ENCODE assay signal across 26 cellular contexts in genomic region chr22:41816241-41816640, GRCh38.
"Had no signal": no experiment of that assay in that cellular context is flagged by ENCODE, and none has a peak within 500 bp of the region (broad histone marks: within the 10 kb centered on the region; RNA-seq: fewer than 3 reads in every experiment).

No MANE protein-coding gene starts in this region.

- H3K36me3 ChIP-seq: transverse colon had no signal

- H3K9ac ChIP-seq: parathyroid adenoma had no signal

- H3K27ac Mint-ChIP-seq: activated CD4-positive, alpha-beta memory T cell treated with anti-CD3 and anti-CD28 coated beads for 36 hours; activated naive CD4-positive, alpha-beta T cell treated with anti-CD3 and anti-CD28 coated beads, Interleukin-2, amount 10 ng/mL, durations not matched to agents 7 days and 5 days; activated naive CD8-positive, alpha-beta T cell treated with anti-CD3 and anti-CD28 coated beads, Interleukin-2, amount 50 U/mL, for 24 hours; mesothelial cell of epicardium; nephron progenitor cell; stimulated activated memory B cell treated with anti-CD40 and anti-IgM and Interleukin-4, amounts not matched to agents 10 μg/mL and 1 μg/mL and 100 μg/mL, for 72 hours had no signal

- H3K4me1 ChIP-seq: body of pancreas, heart left ventricle, right lobe of liver, stomach, suprapubic skin, transverse colon, vagina had no signal

- H3K27me3 Mint-ChIP-seq: activated CD4-positive, alpha-beta memory T cell treated with anti-CD3 and anti-CD28 coated beads for 36 hours; activated naive CD4-positive, alpha-beta T cell treated with anti-CD3 and anti-CD28 coated beads, Interleukin-2, amount 10 ng/mL, durations not matched to agents 7 days and 5 days; activated naive CD8-positive, alpha-beta T cell treated with anti-CD3 and anti-CD28 coated beads, Interleukin-2, amount 50 U/mL, for 24 hours; stimulated activated memory B cell treated with anti-CD40 and anti-IgM and Interleukin-4, amounts not matched to agents 10 μg/mL and 1 μg/mL and 100 μg/mL, for 72 hours had no signal

- H3K27me3 ChIP-seq: body of pancreas, cardiac muscle cell, heart left ventricle, right lobe of liver, stomach, suprapubic skin, transverse colon, vagina had no signal

- H2AFZ ChIP-seq: parathyroid adenoma had no signal

- DNase-seq: activated CD4-positive, alpha-beta memory T cell treated with anti-CD3 and anti-CD28 coated beads for 36 hours; activated CD4-positive, alpha-beta T cell treated with anti-CD3 and anti-CD28 coated beads for 48 hours; activated CD4-positive, CD25-positive, alpha-beta regulatory T cell; activated effector memory CD4-positive, alpha-beta T cell treated with anti-CD3 and anti-CD28 coated beads, Interleukin-2, amount 50 U/mL, for 16 hours; activated naive CD4-positive, alpha-beta T cell treated with anti-CD3 and anti-CD28 coated beads, Interleukin-2, amount 10 ng/mL, durations not matched to agents 7 days and 5 days; activated naive CD8-positive, alpha-beta T cell treated with anti-CD3 and anti-CD28 coated beads, Interleukin-2, amount 50 U/mL, for 24 hours; anterior cingulate cortex; body of pancreas; cortex of kidney; heart left ventricle; left ventricle myocardium superior; mammary epithelial cell; nephron progenitor cell; nucleus accumbens; right lobe of liver; stimulated activated CD4-positive, alpha-beta T cell treated with anti-CD3 and anti-CD28 coated beads, Interleukin-15, amount 100 ng/mL, for 24 hours; stomach; transverse colon had no signal

- H3K79me2 ChIP-seq: parathyroid adenoma had no signal

- H3K4me2 ChIP-seq: smooth muscle cell had no signal

- H3K9me3 ChIP-seq: body of pancreas, heart left ventricle, right lobe of liver, stomach, suprapubic skin, transverse colon, vagina had no signal

- ATAC-seq: activated naive CD8-positive, alpha-beta T cell treated with anti-CD3 and anti-CD28 coated beads, Interleukin-2, amount 50 U/mL, for 24 hours; body of pancreas; heart left ventricle; left ventricle myocardium superior; right lobe of liver; stimulated activated memory B cell treated with anti-CD40 and anti-IgM and Interleukin-4, amounts not matched to agents 10 μg/mL and 1 μg/mL and 100 μg/mL, for 72 hours had no signal

- H3K27ac ChIP-seq: body of pancreas, cardiac muscle cell, epithelial cell of prostate, heart left ventricle, parathyroid adenoma, right lobe of liver, stomach, suprapubic skin, transverse colon, vagina had no signal

- H3K4me3 Mint-ChIP-seq: activated CD4-positive, alpha-beta memory T cell treated with anti-CD3 and anti-CD28 coated beads for 36 hours; activated naive CD4-positive, alpha-beta T cell treated with anti-CD3 and anti-CD28 coated beads, Interleukin-2, amount 10 ng/mL, durations not matched to agents 7 days and 5 days; activated naive CD8-positive, alpha-beta T cell treated with anti-CD3 and anti-CD28 coated beads, Interleukin-2, amount 50 U/mL, for 24 hours; mesothelial cell of epicardium; nephron progenitor cell; stimulated activated memory B cell treated with anti-CD40 and anti-IgM and Interleukin-4, amounts not matched to agents 10 μg/mL and 1 μg/mL and 100 μg/mL, for 72 hours had no signal

- H3K4me3 ChIP-seq: body of pancreas, cardiac muscle cell, heart left ventricle, right lobe of liver, smooth muscle cell, stomach, suprapubic skin, transverse colon, vagina had no signal

- H3K9me3 Mint-ChIP-seq: activated CD4-positive, alpha-beta memory T cell treated with anti-CD3 and anti-CD28 coated beads for 36 hours; activated naive CD4-positive, alpha-beta T cell treated with anti-CD3 and anti-CD28 coated beads, Interleukin-2, amount 10 ng/mL, durations not matched to agents 7 days and 5 days; activated naive CD8-positive, alpha-beta T cell treated with anti-CD3 and anti-CD28 coated beads, Interleukin-2, amount 50 U/mL, for 24 hours; mesothelial cell of epicardium; nephron progenitor cell; stimulated activated memory B cell treated with anti-CD40 and anti-IgM and Interleukin-4, amounts not matched to agents 10 μg/mL and 1 μg/mL and 100 μg/mL, for 72 hours had no signal

- H3K4me1 Mint-ChIP-seq: activated naive CD4-positive, alpha-beta T cell treated with anti-CD3 and anti-CD28 coated beads, Interleukin-2, amount 10 ng/mL, durations not matched to agents 7 days and 5 days; mesothelial cell of epicardium; stimulated activated memory B cell treated with anti-CD40 and anti-IgM and Interleukin-4, amounts not matched to agents 10 μg/mL and 1 μg/mL and 100 μg/mL, for 72 hours had no signal
